In genomic region chr1:226638001-226638601, GRCh38 we compare ENCODE assay signal across 12 cellular contexts.
DNase-seq lines count a peak whose midpoint lies in the region; ATAC-seq and TF ChIP-seq lines count a peak whose summit lies in the region.
"Had no signal": no experiment of that assay in that cellular context is flagged by ENCODE, and none has a peak within 500 bp of the region (broad histone marks: within the 10 kb centered on the region; RNA-seq: fewer than 3 reads in every experiment).

No MANE protein-coding gene starts in this region.

- H3K4me1 Mint-ChIP-seq in MCF 10A (ENCODE audit: insufficient read depth, unreplicated experiment): peaks cover 17% of the 10 kb centered on the region

- no peaks in the 10 kb centered on the region for H3K36me3 ChIP-seq in breast epithelium
- no peaks in the 10 kb centered on the region for H3K36me3 ChIP-seq in aorta (ENCODE audit: control insufficient read depth in 1 of 2, insufficient read depth in 2 of 2, low read length in 1 of 2)

- H3K27ac ChIP-seq in breast epithelium (peak overlapping the region; percentile 29 to 84), aorta (ENCODE audit: low read depth in 1 of 2, low read length in 2 of 2) (no peak overlapping the region)

- no peak for TF ChIP-seq POLR2A in breast epithelium (IDR thresholded peaks at IDR 0.05)

- peaks cover 6% of the 10 kb centered on the region for H3K36me3 Mint-ChIP-seq in MCF 10A (ENCODE audit: insufficient read depth, unreplicated experiment)

- H3K27ac Mint-ChIP-seq in MCF 10A (ENCODE audit: low read depth, unreplicated experiment): no peak overlapping the region

- TF ChIP-seq CTCF in breast epithelium (IDR thresholded peaks at IDR 0.05) (peak in 1 of 3 donors; percentile 4), MCF 10A (IDR thresholded peaks at IDR 0.05; ENCODE audit: unreplicated experiment) (no peak)

- peak overlapping the region in 1 of 3 donors; percentile 5 for H3K4me3 ChIP-seq in breast epithelium
- H3K4me3 ChIP-seq in aorta (ENCODE audit: low read length in 2 of 2): no peak overlapping the region
- H3K4me3 ChIP-seq: MG63 had no signal

- no TSS peak for BruUV-seq in MCF 10A (replicated peaks; lab: Mats Ljungman, UMichigan)

- no peaks in the 10 kb centered on the region for H3K27me3 Mint-ChIP-seq in MCF 10A (ENCODE audit: insufficient read depth, unreplicated experiment)
- H3K27me3 Mint-ChIP-seq: central memory CD8-positive, alpha-beta T cell; naive B cell had no signal

- intact Hi-C loops in breast epithelium (cut with DNase I; ENCODE audit: low total_unique reads) (no loop called here), MCF 10A (cut with micrococcal nuclease) (no loop called here), cardiac septum (cut with DNase I) (loop anchor here (5.0 kb wide), 1 partner anchor 99 kb away; the partner anchor contains the start of gene ITPKB), posterior cingulate gyrus (cut with DNase I) (no loop called here), aorta (cut with DNase I) (no loop called here)

- CTCF ChIA-PET in MCF 10A (lab: Yijun Ruan, JAX): interaction anchor here (0.6 to 16.7 kb wide), 11 partner anchors 12 to 215 kb away, joined by 3 to 342 read pairs (median 4); no protein-coding TSS in a partner anchor

- no peaks in the 10 kb centered on the region for H3K9me3 Mint-ChIP-seq in MCF 10A (ENCODE audit: unreplicated experiment)
- H3K9me3 Mint-ChIP-seq: central memory CD8-positive, alpha-beta T cell; naive B cell had no signal

- POLR2A ChIA-PET in MCF 10A (lab: Yijun Ruan, JAX): interaction anchor here (1.0 kb wide), 2 partner anchors 183 to 302 kb away, joined by 3 to 5 read pairs; partner anchors contain the start of gene COQ8A

- H3K27me3 ChIP-seq in breast epithelium (no peaks in the 10 kb centered on the region), aorta (ENCODE audit: control insufficient read depth in 1 of 2, insufficient read depth in 2 of 2, low read length in 1 of 2) (no peaks in the 10 kb centered on the region)
- H3K27me3 ChIP-seq: MG63 had no signal

- H3K9me3 ChIP-seq in breast epithelium (no peaks in the 10 kb centered on the region), aorta (ENCODE audit: control insufficient read depth, low read length) (no peaks in the 10 kb centered on the region)
- H3K9me3 ChIP-seq: MG63 had no signal

- ATAC-seq in aorta (ENCODE audit: low FRiP score): no peak
- ATAC-seq in HG03159 (IDR thresholded peaks at IDR 0.05; ENCODE audit: unreplicated experiment): no peak
- ATAC-seq in GM18870 (IDR thresholded peaks at IDR 0.05; ENCODE audit: unreplicated experiment): no peak
- no peak for ATAC-seq in GM18868 (IDR thresholded peaks at IDR 0.05; ENCODE audit: unreplicated experiment)

- H3K4me3 Mint-ChIP-seq in MCF 10A (ENCODE audit: unreplicated experiment): no peak overlapping the region
- H3K4me3 Mint-ChIP-seq: central memory CD8-positive, alpha-beta T cell; naive B cell had no signal

- peak in 1 of 2 donors; percentile 49 for DNase-seq in breast epithelium (ENCODE audit: low spot score in 2 of 2)
- DNase-seq in MCF 10A (ENCODE audit: unreplicated experiment): no peak
- peak; percentile 72 for DNase-seq in cardiac septum (ENCODE audit: low spot score)
- peak in 7 of 10 donors; percentile 40 to 93 (median 66) for DNase-seq in posterior cingulate gyrus
- DNase-seq in aorta: peak; percentile 42 to 74
- DNase-seq: MG63, naive B cell, NCI-H446 had no signal

- peaks cover 0 to 5% of the 10 kb centered on the region in 2 donors for H3K4me1 ChIP-seq in breast epithelium
- no peaks in the 10 kb centered on the region for H3K4me1 ChIP-seq in aorta (ENCODE audit: control insufficient read depth in 1 of 2, insufficient read depth in 2 of 2, low read length in 2 of 2)

- WGBS in aorta, 2 donors: 45 to 57% methylated on average over 10 of the region's 10 CpGs

Comparison
In these comparisons a context has a peak if more than half of its experiments do, and no peak if none do; other contexts are left out.
1. H3K27ac ChIP-seq: peak in breast epithelium (2 of 2); none in aorta (0 of 2).